ENCODE assay signal across 21 cellular contexts in genomic region chr11:131771471-131771870, GRCh38.
"Had no signal": no experiment of that assay in that cellular context is flagged by ENCODE, and none has a peak within 500 bp of the region (broad histone marks: within the 10 kb centered on the region; RNA-seq: fewer than 3 reads in every experiment).

No MANE protein-coding gene starts in this region.

- H3K27me3 ChIP-seq: colonic mucosa, esophagus squamous epithelium, left lung had no signal

- H3K9me3 ChIP-seq: colonic mucosa, esophagus squamous epithelium, gastrocnemius medialis, heart right ventricle, left lung, lower lobe of right lung, mucosa of descending colon had no signal

- H3K4me3 ChIP-seq: colonic mucosa, esophagus squamous epithelium, gastrocnemius medialis, heart right ventricle, left lung, lower lobe of right lung, mucosa of descending colon had no signal

- H3K4me1 ChIP-seq: colonic mucosa, esophagus squamous epithelium, gastrocnemius medialis, heart right ventricle, left lung, lower lobe of right lung had no signal

- DNase-seq: colonic mucosa; cortex of kidney; effector CD8-positive, alpha-beta T cell; effector memory CD8-positive, alpha-beta T cell; endodermal cell; erythroblast; esophagus squamous epithelium; foreskin melanocyte; gastrocnemius medialis; glutamatergic neuron; head of caudate nucleus; heart right ventricle; hippocampal formation; left cardiac atrium; left lung; left ventricle myocardium superior; lower lobe of right lung; mucosa of descending colon; naive B cell had no signal

- ATAC-seq: effector memory CD8-positive, alpha-beta T cell; esophagus mucosa; gastrocnemius medialis; heart right ventricle; left cardiac atrium; left lung; left ventricle myocardium superior; lower lobe of right lung; mucosa of descending colon had no signal

- H3K36me3 ChIP-seq: colonic mucosa, esophagus squamous epithelium, gastrocnemius medialis, heart right ventricle, left lung, lower lobe of right lung had no signal

- H3K27ac ChIP-seq: colonic mucosa, epithelial cell of prostate, esophagus squamous epithelium, gastrocnemius medialis, heart right ventricle, left lung, lower lobe of right lung had no signal
